Comparison of ENCODE assay signal across 8 cellular contexts in genomic region chr2:137912358-137912757, GRCh38.
"Had no signal": no experiment of that assay in that cellular context is flagged by ENCODE, and none has a peak within 500 bp of the region (broad histone marks: within the 10 kb centered on the region; RNA-seq: fewer than 3 reads in every experiment).

No MANE protein-coding gene starts in this region.

- ATAC-seq: activated CD4-positive, alpha-beta T cell treated with anti-CD3 and anti-CD28 coated beads for 36 hours; activated CD8-positive, alpha-beta T cell treated with anti-CD3 and anti-CD28 coated beads for 36 hours; gastroesophageal sphincter; lower lobe of right lung had no signal

- H3K9me3 Mint-ChIP-seq: activated CD8-positive, alpha-beta T cell treated with anti-CD3 and anti-CD28 coated beads for 36 hours; mesothelial cell of epicardium; naive B cell had no signal

- H3K27ac Mint-ChIP-seq: activated CD4-positive, alpha-beta T cell treated with anti-CD3 and anti-CD28 coated beads for 36 hours; activated CD8-positive, alpha-beta T cell treated with anti-CD3 and anti-CD28 coated beads for 36 hours; mesothelial cell of epicardium; naive B cell had no signal

- H3K36me3 Mint-ChIP-seq: mesothelial cell of epicardium, naive B cell had no signal

- DNase-seq: activated CD4-positive, alpha-beta T cell treated with anti-CD3 and anti-CD28 coated beads for 36 hours; activated CD8-positive, alpha-beta memory T cell treated with anti-CD3 and anti-CD28 coated beads, Interleukin-2, amount 50 U/mL, for 4 hours; activated CD8-positive, alpha-beta T cell treated with anti-CD3 and anti-CD28 coated beads for 36 hours; lower lobe of right lung; naive B cell; posterior cingulate gyrus had no signal

- H3K4me3 Mint-ChIP-seq: activated CD4-positive, alpha-beta T cell treated with anti-CD3 and anti-CD28 coated beads for 36 hours; activated CD8-positive, alpha-beta T cell treated with anti-CD3 and anti-CD28 coated beads for 36 hours; mesothelial cell of epicardium; naive B cell had no signal

- H3K4me1 Mint-ChIP-seq: activated CD4-positive, alpha-beta T cell treated with anti-CD3 and anti-CD28 coated beads for 36 hours; naive B cell had no signal
